Comparison of ENCODE assay signal across 22 cellular contexts in genomic region chr3:150748648-150749047, GRCh38. TPM values are rescaled to one million over a fixed set of nuclear protein-coding genes. Genes with fewer than 3 reads are reported as not detected.
DNase-seq lines count a peak whose midpoint lies in the region; ATAC-seq, FAIRE-seq and TF ChIP-seq lines count a peak whose summit lies in the region.
"Had no signal": no experiment of that assay in that cellular context is flagged by ENCODE, and none has a peak within 500 bp of the region (broad histone marks: within the 10 kb centered on the region; RNA-seq: fewer than 3 reads in every experiment).

No MANE protein-coding gene starts in this region.

- no CpG with 5 or more reads among the region's 1 CpG for WGBS in IMR-90 (ENCODE audit: extremely low coverage in 2 of 2, insufficient read length in 1 of 2), 2 experiments

- H3K14ac ChIP-seq in IMR-90 (replicated peaks; ENCODE audit: low read depth, low read length), result no peak overlapping the region

- H3K27me3 ChIP-seq in IMR-90 (ENCODE audit: control insufficient read depth, insufficient read depth, low read length), result no peaks in the 10 kb centered on the region
- H3K27me3 ChIP-seq: upper lobe of left lung had no signal

- H3K9ac ChIP-seq in IMR-90 (ENCODE audit: low read depth, low read length), result no peak overlapping the region

- no peak for DNase-seq in activated naive CD8-positive, alpha-beta T cell treated with anti-CD3 and anti-CD28 coated beads for 36 hours
- no peak for DNase-seq in IMR-90
- peak; percentile 50 for DNase-seq in dedifferentiated amniotic fluid mesenchymal stem cell (ENCODE audit: extremely low spot score)
- no peak for DNase-seq in stimulated activated naive B cell treated with anti-CD40 and anti-IgM and Interleukin-4, amounts not matched to agents 10 μg/mL and 1 μg/mL and 100 μg/mL, for 72 hours
- no peak for DNase-seq in osteocyte (ENCODE audit: extremely low spot score, unreplicated experiment)
- DNase-seq in GM12892 (ENCODE audit: insufficient read length), result no peak
- DNase-seq: activated naive CD4-positive, alpha-beta T cell treated with anti-CD3 and anti-CD28 coated beads, Interleukin-2, amount 50 U/mL, for 16 hours; Caco-2; head of caudate nucleus; midbrain; MM.1S; NCI-H2171 treated with DMSO at 0.1 percent for 48 hours; NCI-H526; posterior cingulate gyrus; stimulated activated naive CD8-positive, alpha-beta T cell treated with anti-CD3 and anti-CD28 coated beads, Interleukin-15, amount 100 ng/mL, for 72 hours; upper lobe of left lung had no signal

- H2AK5ac ChIP-seq in IMR-90 (ENCODE audit: low read depth, low read length), result no peak overlapping the region

- TF ChIP-seq CTCF in IMR-90 (conservative IDR thresholded peaks at IDR 0.05; ENCODE audit: low read depth, low read length) (no peak), osteocyte (IDR thresholded peaks at IDR 0.05) (no peak)

- CTCF ChIA-PET in IMR-90 (lab: Yijun Ruan, JAX), result no interaction called here

- H3K9me3 Mint-ChIP-seq in activated naive CD8-positive, alpha-beta T cell (ENCODE audit: low read depth), result no peaks in the 10 kb centered on the region
- no peaks in the 10 kb centered on the region for H3K9me3 Mint-ChIP-seq in activated naive CD8-positive, alpha-beta T cell treated with anti-CD3 and anti-CD28 coated beads for 36 hours
- H3K9me3 Mint-ChIP-seq in stimulated activated naive B cell treated with anti-CD40 and anti-IgM and Interleukin-4, amounts not matched to agents 10 μg/mL and 1 μg/mL and 100 μg/mL, for 72 hours, result no peaks in the 10 kb centered on the region
- no peaks in the 10 kb centered on the region for H3K9me3 Mint-ChIP-seq in osteocyte (ENCODE audit: unreplicated experiment)
- H3K9me3 Mint-ChIP-seq: nephron; stimulated activated naive CD8-positive, alpha-beta T cell treated with anti-CD3 and anti-CD28 coated beads, Interleukin-15, amount 100 ng/mL, for 72 hours had no signal

- no peak overlapping the region for H4K8ac ChIP-seq in IMR-90 (ENCODE audit: low read depth in 2 of 2, low read length in 2 of 2)

- no peak overlapping the region for H2BK20ac ChIP-seq in IMR-90 (ENCODE audit: low read depth, low read length)

- peaks cover 25% of the 10 kb centered on the region for H3K9me1 ChIP-seq in IMR-90 (ENCODE audit: insufficient read depth, low read length)

- peak overlapping the region; percentile 43 for H3K27ac Mint-ChIP-seq in activated naive CD8-positive, alpha-beta T cell
- H3K27ac Mint-ChIP-seq in activated naive CD8-positive, alpha-beta T cell treated with anti-CD3 and anti-CD28 coated beads for 36 hours, result no peak overlapping the region
- peak overlapping the region; percentile 53 for H3K27ac Mint-ChIP-seq in stimulated activated naive B cell treated with anti-CD40 and anti-IgM and Interleukin-4, amounts not matched to agents 10 μg/mL and 1 μg/mL and 100 μg/mL, for 72 hours
- no peak overlapping the region for H3K27ac Mint-ChIP-seq in osteocyte (ENCODE audit: unreplicated experiment)

- ATAC-seq in IMR-90 (ENCODE audit: low read depth), result peak; percentile 62
- ATAC-seq in stimulated activated naive B cell treated with anti-CD40 and anti-IgM and Interleukin-4, amounts not matched to agents 10 μg/mL and 1 μg/mL and 100 μg/mL, for 72 hours (replicated peaks), result no peak
- no peak for ATAC-seq in GM18517 (IDR thresholded peaks at IDR 0.05; ENCODE audit: unreplicated experiment)
- ATAC-seq: stimulated activated naive CD8-positive, alpha-beta T cell treated with anti-CD3 and anti-CD28 coated beads, Interleukin-15, amount 100 ng/mL, for 72 hours had no signal

- intact Hi-C loops in IMR-90 (cut with micrococcal nuclease), result no loop called here

- no peak overlapping the region for H2AFZ ChIP-seq in IMR-90 (replicated peaks; ENCODE audit: low read length, poor library complexity)

- POLR2A ChIA-PET in IMR-90 (lab: Charles Lee; ENCODE audit: unreplicated experiment), result no interaction called here

- no peak for TF ChIP-seq RAD21 in IMR-90 (IDR thresholded peaks at IDR 0.05; ENCODE audit: low read length)

- no TSS peak for BruUV-seq in IMR-90 (replicated peaks; lab: Mats Ljungman, UMichigan)

- H3K27me3 Mint-ChIP-seq in activated naive CD8-positive, alpha-beta T cell, result no peaks in the 10 kb centered on the region
- no peaks in the 10 kb centered on the region for H3K27me3 Mint-ChIP-seq in activated naive CD8-positive, alpha-beta T cell treated with anti-CD3 and anti-CD28 coated beads for 36 hours
- no peaks in the 10 kb centered on the region for H3K27me3 Mint-ChIP-seq in stimulated activated naive B cell treated with anti-CD40 and anti-IgM and Interleukin-4, amounts not matched to agents 10 μg/mL and 1 μg/mL and 100 μg/mL, for 72 hours
- H3K27me3 Mint-ChIP-seq in osteocyte (ENCODE audit: unreplicated experiment), result no peaks in the 10 kb centered on the region
- H3K27me3 Mint-ChIP-seq: stimulated activated naive CD8-positive, alpha-beta T cell treated with anti-CD3 and anti-CD28 coated beads, Interleukin-15, amount 100 ng/mL, for 72 hours had no signal

- peaks cover 12% of the 10 kb centered on the region for H3K36me3 Mint-ChIP-seq in activated naive CD8-positive, alpha-beta T cell
- H3K36me3 Mint-ChIP-seq in activated naive CD8-positive, alpha-beta T cell treated with anti-CD3 and anti-CD28 coated beads for 36 hours, result peaks cover 91% of the 10 kb centered on the region
- peaks cover 64 to 75% of the 10 kb centered on the region in 2 donors for H3K36me3 Mint-ChIP-seq in stimulated activated naive B cell treated with anti-CD40 and anti-IgM and Interleukin-4, amounts not matched to agents 10 μg/mL and 1 μg/mL and 100 μg/mL, for 72 hours
- H3K36me3 Mint-ChIP-seq in osteocyte (ENCODE audit: unreplicated experiment), result peaks cover 10% of the 10 kb centered on the region

- H3K27ac ChIP-seq in IMR-90 (ENCODE audit: insufficient read depth, low read length), result no peak overlapping the region

- in situ Hi-C loops in IMR-90 (cut with MboI; ENCODE audit: low sequenced_read_pairs), result no loop called here

- H4K5ac ChIP-seq in IMR-90 (ENCODE audit: low read depth, low read length), result no peak overlapping the region

- no peaks in the 10 kb centered on the region for H3K9me3 ChIP-seq in IMR-90 (ENCODE audit: control insufficient read depth, insufficient read depth, low read length)
- H3K9me3 ChIP-seq: Caco-2, upper lobe of left lung had no signal

- no peak overlapping the region for H3K4me3 Mint-ChIP-seq in activated naive CD8-positive, alpha-beta T cell
- H3K4me3 Mint-ChIP-seq in activated naive CD8-positive, alpha-beta T cell treated with anti-CD3 and anti-CD28 coated beads for 36 hours, result no peak overlapping the region
- H3K4me3 Mint-ChIP-seq in stimulated activated naive B cell treated with anti-CD40 and anti-IgM and Interleukin-4, amounts not matched to agents 10 μg/mL and 1 μg/mL and 100 μg/mL, for 72 hours, result peak overlapping the region; percentile 33 to 55
- no peak overlapping the region for H3K4me3 Mint-ChIP-seq in osteocyte (ENCODE audit: unreplicated experiment)
- H3K4me3 Mint-ChIP-seq: brain, nephron had no signal

- H3K36me3 ChIP-seq in IMR-90 (ENCODE audit: control insufficient read depth, insufficient read depth, low read length), result peaks cover 4% of the 10 kb centered on the region; the same call in 1 of the 2 replicates

- H3K56ac ChIP-seq in IMR-90 (ENCODE audit: extremely low read depth, insufficient read depth, low read length), result no peak overlapping the region

- H3K79me1 ChIP-seq in IMR-90 (ENCODE audit: low read depth in 1 of 2, low read length in 2 of 2), result peaks cover 36 to 89% of the 10 kb centered on the region in 2 experiments

- no peak overlapping the region for H2BK15ac ChIP-seq in IMR-90 (ENCODE audit: low read depth, low read length)

- dilution Hi-C loops in IMR-90 (cut with HindIII; ENCODE audit: low sequenced_read_pairs, unreplicated experiment), result no loop called here

- FAIRE-seq in GM12892 (lab: Jason Lieb, UNC), result no peak

- no peak overlapping the region for H3K18ac ChIP-seq in IMR-90 (ENCODE audit: low read depth, low read length)

- TF ChIP-seq POLR2A in IMR-90 (IDR thresholded peaks at IDR 0.05; ENCODE audit: low read depth, low read length) (no peak), GM12892 (IDR thresholded peaks at IDR 0.05; ENCODE audit: low read depth, low read length) (no peak)

- no peak overlapping the region for H2BK120ac ChIP-seq in IMR-90 (ENCODE audit: low read depth, low read length)

- no peak overlapping the region for H3K4ac ChIP-seq in IMR-90 (ENCODE audit: low read depth, low read length)

- no peak overlapping the region for H3K4me3 ChIP-seq in IMR-90 (ENCODE audit: insufficient read depth, low read depth, low read length)
- H3K4me3 ChIP-seq: upper lobe of left lung had no signal

- H4K91ac ChIP-seq in IMR-90 (ENCODE audit: insufficient read depth, low read depth, low read length), result no peak overlapping the region

- H3K23ac ChIP-seq in IMR-90 (ENCODE audit: low read depth, low read length), result no peak overlapping the region

- H4K20me1 ChIP-seq in IMR-90 (ENCODE audit: insufficient read depth, low read length), result peaks cover 86% of the 10 kb centered on the region

- H3K4me1 Mint-ChIP-seq in activated naive CD8-positive, alpha-beta T cell (ENCODE audit: low read depth), result peaks cover 83% of the 10 kb centered on the region
- peaks cover 82% of the 10 kb centered on the region for H3K4me1 Mint-ChIP-seq in activated naive CD8-positive, alpha-beta T cell treated with anti-CD3 and anti-CD28 coated beads for 36 hours
- peaks cover 62 to 97% of the 10 kb centered on the region in 2 donors for H3K4me1 Mint-ChIP-seq in stimulated activated naive B cell treated with anti-CD40 and anti-IgM and Interleukin-4, amounts not matched to agents 10 μg/mL and 1 μg/mL and 100 μg/mL, for 72 hours
- H3K4me1 Mint-ChIP-seq in osteocyte (ENCODE audit: unreplicated experiment), result peaks cover 54% of the 10 kb centered on the region

- peaks cover 16% of the 10 kb centered on the region for H3K4me1 ChIP-seq in IMR-90 (ENCODE audit: control insufficient read depth, insufficient read depth, low read length)

- H2BK5ac ChIP-seq in IMR-90 (ENCODE audit: low read depth, low read length, poor library complexity, severe bottlenecking), result no peak overlapping the region

- H3K4me2 ChIP-seq in IMR-90 (ENCODE audit: low read depth, low read length), result no peak overlapping the region

- H2AK9ac ChIP-seq in IMR-90 (replicated peaks; ENCODE audit: low read depth, low read length, poor library complexity), result no peak overlapping the region

RNA-seq across cellular contexts. Expression of gene SIAH2, which starts 14.3 kb away (rescaled TPM):
- total RNA-seq in activated naive CD8-positive, alpha-beta T cell treated with anti-CD3 and anti-CD28 coated beads for 36 hours, result 10 to 100 TPM; 89.1 to 94.4 TPM
- total RNA-seq in IMR-90 (2012; rRNA removed) (24.7 and 26.1 TPM in 2 replicates), osteocyte (26.9 and 27.6 TPM in 2 replicates)
- polyA plus RNA-seq in IMR-90 (2012; rRNA removed), result 61.8 and 78.2 TPM in 2 replicates
- polyA plus RNA-seq in IMR-90 (2012; cell fraction: cytosol; rRNA removed), result 10.3 and 19.5 TPM in 2 replicates
- 16.8 and 18.9 TPM in 2 replicates for polyA plus RNA-seq in IMR-90 (2012; cell fraction: nucleus; rRNA removed; ENCODE audit: low replicate concordance)
- polyA plus RNA-seq in GM12892 (2012; ENCODE audit: missing spikeins), result 8.0 TPM

RNA-seq across cellular contexts. Expression of gene ERICH6, which starts 44.9 kb away (rescaled TPM):
- not detected for total RNA-seq in activated naive CD8-positive, alpha-beta T cell treated with anti-CD3 and anti-CD28 coated beads for 36 hours
- total RNA-seq in IMR-90 (2012; rRNA removed), result under 0.01 TPM in 1 of 2 replicates, not detected in the other
- polyA plus RNA-seq in IMR-90 (2012; rRNA removed), result not detected in 2 replicates
- not detected in 2 replicates for polyA plus RNA-seq in IMR-90 (2012; cell fraction: cytosol; rRNA removed)
- polyA plus RNA-seq in IMR-90 (2012; cell fraction: nucleus; rRNA removed; ENCODE audit: low replicate concordance), result 0.03 TPM in 1 of 2 replicates, not detected in the other
- total RNA-seq in osteocyte, result 0.83 TPM in 1 of 2 replicates, not detected in the other
- polyA plus RNA-seq in GM12892 (2012; ENCODE audit: missing spikeins), result not detected
- total RNA-seq: Caco-2, left lobe of liver, skeletal muscle tissue had no signal

Comparison
In these comparisons a context has a peak if more than half of its experiments do, and no peak if none do; other contexts are left out.
1. H3K27ac Mint-ChIP-seq: peak in activated naive CD8-positive, alpha-beta T cell (single experiment) and stimulated activated naive B cell treated with anti-CD40 and anti-IgM and Interleukin-4, amounts not matched to agents 10 μg/mL and 1 μg/mL and 100 μg/mL, for 72 hours (single experiment); none in activated naive CD8-positive, alpha-beta T cell treated with anti-CD3 and anti-CD28 coated beads for 36 hours (single experiment) and osteocyte (single experiment).
2. H3K4me3 Mint-ChIP-seq: peak in stimulated activated naive B cell treated with anti-CD40 and anti-IgM and Interleukin-4, amounts not matched to agents 10 μg/mL and 1 μg/mL and 100 μg/mL, for 72 hours (2 of 2); none in activated naive CD8-positive, alpha-beta T cell (single experiment), activated naive CD8-positive, alpha-beta T cell treated with anti-CD3 and anti-CD28 coated beads for 36 hours (single experiment) and osteocyte (single experiment).